10 cellular contexts compared by ENCODE assay signal in genomic region chr4:154559141-154559841, GRCh38. TPM values are rescaled to one million over a fixed set of nuclear protein-coding genes. Genes with fewer than 3 reads are reported as not detected.
DNase-seq lines count a peak whose midpoint lies in the region; ATAC-seq, FAIRE-seq and TF ChIP-seq lines count a peak whose summit lies in the region.
"Had no signal": no experiment of that assay in that cellular context is flagged by ENCODE, and none has a peak within 500 bp of the region (broad histone marks: within the 10 kb centered on the region; RNA-seq: fewer than 3 reads in every experiment).

No MANE protein-coding gene starts in this region.

- H3K4me3 ChIP-seq in AG04450 (ENCODE audit: low read depth, low read length): no peak overlapping the region
- H3K4me3 ChIP-seq in HCT116 (replicated peaks in 1 of 2; ENCODE audit: low read depth in 1 of 2, low read length in 2 of 2): no peak overlapping the region
- no peak overlapping the region for H3K4me3 ChIP-seq in ascending aorta
- H3K4me3 ChIP-seq in HepG2 (replicated peaks in 1 of 3; ENCODE audit: insufficient read depth in 1 of 3, low read depth in 2 of 3, low read length in 3 of 3): peak overlapping the region in 1 of 3 experiments; percentile 32; a peak in 1 of 6 replicates
- H3K4me3 ChIP-seq: SK-N-MC had no signal

- POLR2A ChIA-PET in AG04450 (lab: Yijun Ruan, JAX): interaction anchor here (0.8 kb wide), 1 partner anchor 59 kb away, joined by 3 read pairs; no protein-coding TSS in a partner anchor
- POLR2A ChIA-PET in HCT116 (lab: Charles Lee): interaction anchor here (1.3 to 1.5 kb wide), 2 partner anchors 9 to 59 kb away, joined by 4 read pairs; partner anchors contain the start of gene PLRG1
- POLR2A ChIA-PET in HepG2 (lab: Yijun Ruan, JAX): interaction anchor here (0.8 to 3.6 kb wide), 19 partner anchors 9 to 101 kb away, joined by 3 to 127 read pairs (median 15); partner anchors contain the start of genes FGA, FGG and PLRG1

- no TSS peak for BruUV-seq in HCT116 (replicated peaks; lab: Mats Ljungman, UMichigan)
- BruUV-seq in HepG2 (replicated peaks; lab: Mats Ljungman, UMichigan): TSS peak; percentile 72

- CTCF ChIA-PET in AG04450 (lab: Charles Lee): interaction anchor here (0.5 to 5.8 kb wide), 42 partner anchors 9 to 814 kb away, joined by 3 to 183 read pairs (median 4); partner anchors contain the start of genes FGA, FGG and PLRG1
- CTCF ChIA-PET in HCT116 (lab: Charles Lee): interaction anchor here (0.6 to 5.6 kb wide), 18 partner anchors 9 to 247 kb away, joined by 3 to 119 read pairs (median 4); partner anchors contain the start of genes FGG and PLRG1
- CTCF ChIA-PET in HepG2 (lab: Yijun Ruan, JAX; ENCODE audit: low intra/inter-chr PET ratio, low total read pairs): interaction anchor here (0.8 to 3.2 kb wide), 4 partner anchors 17 to 61 kb away, joined by 3 to 233 read pairs (median 4); no protein-coding TSS in a partner anchor

- peaks cover 9% of the 10 kb centered on the region for H3K9me3 Mint-ChIP-seq in activated T-helper 1 cell treated with anti-CD3 and anti-CD28 coated beads, Interleukin-12 subunit alpha, Interleukin-12 subunit beta, Interleukin-2, Interleukin-4 antibody, amounts not matched to agents 30 ng/mL and 10 ng/mL and 1 ng/mL, durations not matched to agents 14 hours and 24 hours and 36 hours

- no peak overlapping the region for H3K4me3 Mint-ChIP-seq in activated T-helper 1 cell treated with anti-CD3 and anti-CD28 coated beads, Interleukin-12 subunit alpha, Interleukin-12 subunit beta, Interleukin-2, Interleukin-4 antibody, amounts not matched to agents 30 ng/mL and 10 ng/mL and 1 ng/mL, durations not matched to agents 14 hours and 24 hours and 36 hours

- H3K9ac ChIP-seq in HCT116 (ENCODE audit: low read length) (no peak overlapping the region), HepG2 (ENCODE audit: insufficient read depth, low read depth, low read length) (peak overlapping the region; percentile 20; the same call in 1 of the 2 replicates)

- H3K27me3 ChIP-seq in AG04450 (ENCODE audit: control insufficient read depth, insufficient read depth, low read length) (no peaks in the 10 kb centered on the region), HCT116 (ENCODE audit: insufficient read depth, low read length) (no peaks in the 10 kb centered on the region), ascending aorta (no peaks in the 10 kb centered on the region), HepG2 (ENCODE audit: control insufficient read depth in 1 of 2, insufficient read depth in 2 of 2, low read length in 2 of 2) (no peaks in the 10 kb centered on the region; a peak in 1 of 5 replicates)
- H3K27me3 ChIP-seq: neutrophil had no signal

- intact Hi-C loops in HCT116 (cut with micrococcal nuclease) (loop anchor here (1.0 to 10.0 kb wide), 5 partner anchors 59 to 468 kb away; no protein-coding TSS in a partner anchor), ascending aorta (cut with DNase I) (no loop called here), HepG2 (cut with micrococcal nuclease; ENCODE audit: unreplicated experiment) (loop anchor here (1.0 to 10.0 kb wide), 4 partner anchors 59 to 796 kb away; no protein-coding TSS in a partner anchor)
- intact Hi-C loops in activated T-helper 1 cell treated with anti-CD3 and anti-CD28 coated beads, Interleukin-12 subunit alpha, Interleukin-12 subunit beta, Interleukin-2, Interleukin-4 antibody, amounts not matched to agents 30 ng/mL and 10 ng/mL and 1 ng/mL, durations not matched to agents 14 hours and 24 hours and 36 hours (cut with micrococcal nuclease): loop anchor here (1.0 to 10.0 kb wide), 4 partner anchors 59 to 1076 kb away; partner anchors contain the start of gene LRAT

- no peaks in the 10 kb centered on the region for H3K4me1 Mint-ChIP-seq in activated T-helper 1 cell treated with anti-CD3 and anti-CD28 coated beads, Interleukin-12 subunit alpha, Interleukin-12 subunit beta, Interleukin-2, Interleukin-4 antibody, amounts not matched to agents 30 ng/mL and 10 ng/mL and 1 ng/mL, durations not matched to agents 14 hours and 24 hours and 36 hours (ENCODE audit: low read depth)

- DNase-seq in AG04450 (ENCODE audit: low read depth, low spot score) (no peak), GM10266 (ENCODE audit: extremely low spot score) (peak; percentile 56), HCT116 (ENCODE audit: low read depth, low spot score) (peak; percentile 44), Kasumi-1 (lab: John Stamatoyannopoulos, UW) (peak; percentile 34 to 55), ascending aorta (ENCODE audit: low spot score in 2 of 2) (no peak), HepG2 (ENCODE audit: low spot score) (peak; percentile 87), NCI-H345 treated with DMSO at 0.1 percent for 48 hours (lab: John Stamatoyannopoulos, UW; ENCODE audit: unreplicated experiment) (no peak)
- DNase-seq in activated T-helper 1 cell treated with anti-CD3 and anti-CD28 coated beads, Interleukin-12 subunit alpha, Interleukin-12 subunit beta, Interleukin-2, Interleukin-4 antibody, amounts not matched to agents 30 ng/mL and 10 ng/mL and 1 ng/mL, durations not matched to agents 14 hours and 24 hours and 36 hours (ENCODE audit: low spot score): no peak

- RAD21 ChIA-PET in HCT116 (lab: Charles Lee; ENCODE audit: low non-redundant PET in 1 of 2, low total read pairs in 2 of 2, uncharacterized antibody in 2 of 2, unreplicated experiment in 2 of 2): interaction anchor here (0.7 to 1.4 kb wide), 5 partner anchors 52 to 64 kb away, joined by 3 to 16 read pairs (median 3); no protein-coding TSS in a partner anchor

- TF ChIP-seq CTCF in AG04450 (IDR thresholded peaks at IDR 0.05; ENCODE audit: low read depth, low read length) (peak; percentile 64), GM10266 (IDR thresholded peaks at IDR 0.05; ENCODE audit: control insufficient read depth, insufficient read depth, low read depth, missing control alignments) (peak; percentile 61), HCT116 (IDR thresholded peaks at IDR 0.05 in 2 of 3, conservative IDR thresholded peaks at IDR 0.05 in 1 of 3; ENCODE audit: borderline replicate concordance in 1 of 3, insufficient read depth in 1 of 3, low read depth in 2 of 3, low read length in 2 of 3) (peak; percentile 53 to 76 (median 65)), ascending aorta (IDR thresholded peaks at IDR 0.05) (peak in 2 of 3 experiments; percentile 17 to 21), HepG2 (CRISPR knock-in tag; IDR thresholded peaks at IDR 0.05) (peak; percentile 96)

- in situ Hi-C loops in HepG2 (cut with HindIII; ENCODE audit: extremely low pct_ligation_motif_present, low pct_unique_long_range_greater_than_20kb): loop anchor here (5.0 kb wide), 1 partner anchor 58 kb away; no protein-coding TSS in a partner anchor

- H3K36me3 ChIP-seq in HCT116 (ENCODE audit: control insufficient read depth in 1 of 2, insufficient read depth in 2 of 2, low read length in 2 of 2) (no peaks in the 10 kb centered on the region), ascending aorta (no peaks in the 10 kb centered on the region), HepG2 (replicated peaks in 1 of 2; ENCODE audit: control insufficient read depth in 1 of 2, insufficient read depth in 2 of 2, low read length in 2 of 2) (no peaks in the 10 kb centered on the region)
- H3K36me3 ChIP-seq: neutrophil had no signal

- H3K4me1 ChIP-seq in HCT116 (ENCODE audit: control insufficient read depth in 1 of 2, insufficient read depth in 2 of 2, low read length in 2 of 2): no peaks in the 10 kb centered on the region
- no peaks in the 10 kb centered on the region for H3K4me1 ChIP-seq in ascending aorta
- peaks cover 46% of the 10 kb centered on the region for H3K4me1 ChIP-seq in HepG2 (ENCODE audit: insufficient read depth, low read length)

- H3K9me3 ChIP-seq in AG04450 (ENCODE audit: control insufficient read depth, insufficient read depth, low read length) (no peaks in the 10 kb centered on the region), HCT116 (ENCODE audit: control insufficient read depth in 1 of 2, insufficient read depth in 1 of 2, low read depth in 1 of 2, low read length in 2 of 2) (no peaks in the 10 kb centered on the region), ascending aorta (no peaks in the 10 kb centered on the region), HepG2 (ENCODE audit: low read length) (no peaks in the 10 kb centered on the region)
- H3K9me3 ChIP-seq: neutrophil had no signal

- H3K36me3 Mint-ChIP-seq in activated T-helper 1 cell treated with anti-CD3 and anti-CD28 coated beads, Interleukin-12 subunit alpha, Interleukin-12 subunit beta, Interleukin-2, Interleukin-4 antibody, amounts not matched to agents 30 ng/mL and 10 ng/mL and 1 ng/mL, durations not matched to agents 14 hours and 24 hours and 36 hours (ENCODE audit: low read depth): no peaks in the 10 kb centered on the region

- H3K79me2 ChIP-seq in HCT116 (ENCODE audit: insufficient read depth, low read length) (no peaks in the 10 kb centered on the region), HepG2 (ENCODE audit: insufficient read depth, low read length) (peaks cover 8% of the 10 kb centered on the region)

- H2AFZ ChIP-seq in HCT116 (ENCODE audit: low read depth, low read length, poor library complexity, severe bottlenecking) (peak overlapping the region; percentile 3), HepG2 (ENCODE audit: low read length) (no peak overlapping the region)

- H3K27ac ChIP-seq in AG04450 (ENCODE audit: low read depth, low read length): no peak overlapping the region
- no peak overlapping the region for H3K27ac ChIP-seq in HCT116 (ENCODE audit: low read depth, low read length)
- H3K27ac ChIP-seq in ascending aorta: no peak overlapping the region
- H3K27ac ChIP-seq in HepG2 (ENCODE audit: extremely low read length, insufficient read depth, low read length): peak overlapping the region; percentile 71
- H3K27ac ChIP-seq: neutrophil, SK-N-MC had no signal

- peak; percentile 97 for FAIRE-seq in HepG2 (lab: Jason Lieb, UNC)

- ATAC-seq in HCT116 (peak; percentile 95), HepG2 (peak; percentile 75)

- WGBS in HepG2 (ENCODE audit: low lambda C conversion rate): 0% methylated on average over 4 of the region's 4 CpGs

- TF ChIP-seq EP300 in HepG2 (IDR thresholded peaks at IDR 0.05; ENCODE audit: low read depth in 2 of 2, low read length in 2 of 2) (no peak), HepG2 (CRISPR knock-in tag; IDR thresholded peaks at IDR 0.05; ENCODE audit: borderline replicate concordance) (no peak)

- H3K27ac Mint-ChIP-seq in activated T-helper 1 cell treated with anti-CD3 and anti-CD28 coated beads, Interleukin-12 subunit alpha, Interleukin-12 subunit beta, Interleukin-2, Interleukin-4 antibody, amounts not matched to agents 30 ng/mL and 10 ng/mL and 1 ng/mL, durations not matched to agents 14 hours and 24 hours and 36 hours: no peak overlapping the region

- TF ChIP-seq RAD21 in HCT116 (IDR thresholded peaks at IDR 0.05; ENCODE audit: low read depth) (peak; percentile 83), HepG2 (CRISPR knock-in tag; IDR thresholded peaks at IDR 0.05) (peak; percentile 96)

- peaks cover 12% of the 10 kb centered on the region for H3K27me3 Mint-ChIP-seq in activated T-helper 1 cell treated with anti-CD3 and anti-CD28 coated beads, Interleukin-12 subunit alpha, Interleukin-12 subunit beta, Interleukin-2, Interleukin-4 antibody, amounts not matched to agents 30 ng/mL and 10 ng/mL and 1 ng/mL, durations not matched to agents 14 hours and 24 hours and 36 hours (ENCODE audit: insufficient read depth)

- H4K20me1 ChIP-seq in HCT116 (ENCODE audit: insufficient read depth) (no peaks in the 10 kb centered on the region), HepG2 (ENCODE audit: insufficient read depth, low read length) (no peaks in the 10 kb centered on the region)

- no peaks in the 10 kb centered on the region for H3K9me2 ChIP-seq in HCT116 (ENCODE audit: insufficient read depth)

- H3K4me2 ChIP-seq in HCT116 (ENCODE audit: low read length) (no peak overlapping the region), HepG2 (ENCODE audit: low read depth, low read length) (peak overlapping the region; percentile 71)

- no peak for TF ChIP-seq POLR2A in HCT116 (IDR thresholded peaks at IDR 0.05; ENCODE audit: borderline replicate concordance, extremely low read depth, insufficient read depth, insufficient read length)
- TF ChIP-seq POLR2A in HepG2 (IDR thresholded peaks at IDR 0.05; ENCODE audit: insufficient read depth in 1 of 2, low read depth in 2 of 2, low read length in 2 of 2): no peak

RNA-seq across cellular contexts. Expression of gene FGB, which starts 3.5 kb away (rescaled TPM):
- polyA plus RNA-seq in AG04450 (2011; rRNA removed): 0.17 TPM in 1 of 2 replicates, not detected in the other
- 0.55 TPM in 1 of 2 replicates, not detected in the other for polyA minus RNA-seq in AG04450 (2011; rRNA and poly(A)+ RNA removed)
- total RNA-seq in HCT116 (2021; ENCODE audit: unreplicated experiment): 2.0 TPM
- not detected in 2 replicates for polyA plus RNA-seq in HCT116 (2012)
- 37.0 TPM for total RNA-seq in ascending aorta
- 408 and 784 TPM in 2 replicates for total RNA-seq in HepG2 (2016; rRNA removed; fragmentation: Illumina TruSeq; extraction: Trizol)
- 56.7 and 69.7 TPM in 2 replicates for total RNA-seq in HepG2 (2016; cell fraction: cytosol; rRNA removed; fragmentation: Illumina TruSeq; extraction: Trizol; ENCODE audit: low read depth)
- 374 and 784 TPM in 2 replicates for total RNA-seq in HepG2 (2016; cell fraction: insoluble cytoplasmic fraction; rRNA removed; fragmentation: Illumina TruSeq; extraction: Trizol)
- 96.6 and 132 TPM in 2 replicates for total RNA-seq in HepG2 (2016; cell fraction: membrane; rRNA removed; fragmentation: Illumina TruSeq; extraction: Trizol)
- total RNA-seq in HepG2 (2016; cell fraction: nucleus; rRNA removed; fragmentation: Illumina TruSeq; extraction: Trizol): 538 and 629 TPM in 2 replicates
- 226 and 273 TPM in 2 replicates for polyA plus RNA-seq in HepG2 (2011; rRNA removed)
- 107 and 238 TPM in 2 replicates for polyA plus RNA-seq in HepG2 (2011; cell fraction: cytosol; rRNA removed)
- polyA plus RNA-seq in HepG2 (2011; cell fraction: nucleus; rRNA removed): 60.1 and 85.7 TPM in 2 replicates
- 449 and 489 TPM in 2 replicates for polyA plus RNA-seq in HepG2 (2012)
- 53.8 and 63.1 TPM in 2 replicates for polyA plus RNA-seq in HepG2 (2016; cell fraction: cytosol; fragmentation: Illumina TruSeq; extraction: Trizol; ENCODE audit: low read depth)
- 379 and 391 TPM in 2 replicates for polyA plus RNA-seq in HepG2 (2016; cell fraction: insoluble cytoplasmic fraction; fragmentation: Illumina TruSeq; extraction: Trizol; ENCODE audit: low read depth)
- polyA plus RNA-seq in HepG2 (2016; cell fraction: membrane; fragmentation: Illumina TruSeq; extraction: Trizol; ENCODE audit: low read depth): 70.9 and 94.9 TPM in 2 replicates
- 850 and 880 TPM in 2 replicates for polyA plus RNA-seq in HepG2 (2016; cell fraction: nucleus; fragmentation: Illumina TruSeq; extraction: Trizol; ENCODE audit: insufficient read depth, low read depth)
- 57.2 TPM in 1 of 2 replicates, not detected in the other for polyA minus RNA-seq in HepG2 (2011; rRNA and poly(A)+ RNA removed; ENCODE audit: low replicate concordance)
- polyA minus RNA-seq in HepG2 (2011; cell fraction: cytosol; rRNA and poly(A)+ RNA removed): 69.4 and 146 TPM in 2 replicates
- 65.9 and 110 TPM in 2 replicates for polyA minus RNA-seq in HepG2 (2011; cell fraction: nucleus; rRNA and poly(A)+ RNA removed)
- not detected in 2 replicates for total RNA-seq in activated T-helper 1 cell treated with anti-CD3 and anti-CD28 coated beads, Interleukin-12 subunit alpha, Interleukin-12 subunit beta, Interleukin-2, Interleukin-4 antibody, amounts not matched to agents 30 ng/mL and 10 ng/mL and 1 ng/mL, durations not matched to agents 14 hours and 24 hours and 36 hours

RNA-seq across cellular contexts. Expression of gene PLRG1, which starts 9.1 kb away (rescaled TPM):
- 105 and 141 TPM in 2 replicates for polyA plus RNA-seq in AG04450 (2011; rRNA removed)
- 122 and 145 TPM in 2 replicates for polyA minus RNA-seq in AG04450 (2011; rRNA and poly(A)+ RNA removed)
- 141 TPM for total RNA-seq in HCT116 (2021; ENCODE audit: unreplicated experiment)
- polyA plus RNA-seq in HCT116 (2012): 81.9 and 111 TPM in 2 replicates
- total RNA-seq in ascending aorta: 34.7 TPM
- 110 and 177 TPM in 2 replicates for total RNA-seq in HepG2 (2016; rRNA removed; fragmentation: Illumina TruSeq; extraction: Trizol)
- total RNA-seq in HepG2 (2016; cell fraction: cytosol; rRNA removed; fragmentation: Illumina TruSeq; extraction: Trizol; ENCODE audit: low read depth): 15.5 and 18.0 TPM in 2 replicates
- total RNA-seq in HepG2 (2016; cell fraction: insoluble cytoplasmic fraction; rRNA removed; fragmentation: Illumina TruSeq; extraction: Trizol): 117 and 184 TPM in 2 replicates
- total RNA-seq in HepG2 (2016; cell fraction: membrane; rRNA removed; fragmentation: Illumina TruSeq; extraction: Trizol): 30.7 and 37.3 TPM in 2 replicates
- total RNA-seq in HepG2 (2016; cell fraction: nucleus; rRNA removed; fragmentation: Illumina TruSeq; extraction: Trizol): 71.1 and 72.1 TPM in 2 replicates
- 63.2 and 77.3 TPM in 2 replicates for polyA plus RNA-seq in HepG2 (2011; rRNA removed)
- 41.6 and 48.8 TPM in 2 replicates for polyA plus RNA-seq in HepG2 (2011; cell fraction: cytosol; rRNA removed)
- 44.8 and 48.6 TPM in 2 replicates for polyA plus RNA-seq in HepG2 (2011; cell fraction: nucleus; rRNA removed)
- polyA plus RNA-seq in HepG2 (2012): 49.6 and 59.5 TPM in 2 replicates
- polyA plus RNA-seq in HepG2 (2016; cell fraction: cytosol; fragmentation: Illumina TruSeq; extraction: Trizol; ENCODE audit: low read depth): 13.7 and 18.4 TPM in 2 replicates
- polyA plus RNA-seq in HepG2 (2016; cell fraction: insoluble cytoplasmic fraction; fragmentation: Illumina TruSeq; extraction: Trizol; ENCODE audit: low read depth): 142 and 150 TPM in 2 replicates
- polyA plus RNA-seq in HepG2 (2016; cell fraction: membrane; fragmentation: Illumina TruSeq; extraction: Trizol; ENCODE audit: low read depth): 18.9 and 20.9 TPM in 2 replicates
- 82.5 and 87.2 TPM in 2 replicates for polyA plus RNA-seq in HepG2 (2016; cell fraction: nucleus; fragmentation: Illumina TruSeq; extraction: Trizol; ENCODE audit: insufficient read depth, low read depth)
- 54.9 and 71.4 TPM in 2 replicates for polyA minus RNA-seq in HepG2 (2011; rRNA and poly(A)+ RNA removed; ENCODE audit: low replicate concordance)
- polyA minus RNA-seq in HepG2 (2011; cell fraction: cytosol; rRNA and poly(A)+ RNA removed): 33.8 and 40.5 TPM in 2 replicates
- polyA minus RNA-seq in HepG2 (2011; cell fraction: nucleus; rRNA and poly(A)+ RNA removed): 50.3 and 76.6 TPM in 2 replicates
- 96.4 and 100 TPM in 2 replicates for total RNA-seq in activated T-helper 1 cell treated with anti-CD3 and anti-CD28 coated beads, Interleukin-12 subunit alpha, Interleukin-12 subunit beta, Interleukin-2, Interleukin-4 antibody, amounts not matched to agents 30 ng/mL and 10 ng/mL and 1 ng/mL, durations not matched to agents 14 hours and 24 hours and 36 hours

RNA-seq across cellular contexts. Expression of gene FGA, which starts 31.3 kb away (rescaled TPM):
- polyA plus RNA-seq in AG04450 (2011; rRNA removed) (0.09 TPM in 1 of 2 replicates, not detected in the other), HepG2 (2011; rRNA removed) (640 and 755 TPM in 2 replicates)
- polyA minus RNA-seq in AG04450 (2011; rRNA and poly(A)+ RNA removed): not detected in 2 replicates
- total RNA-seq in HCT116 (2021; ENCODE audit: unreplicated experiment) (3.9 TPM), ascending aorta (47.6 TPM), HepG2 (2016; rRNA removed; fragmentation: Illumina TruSeq; extraction: Trizol) (743 and 1,523 TPM in 2 replicates)
- polyA plus RNA-seq in HCT116 (2012): not detected in 2 replicates
- 63.8 and 68.9 TPM in 2 replicates for total RNA-seq in HepG2 (2016; cell fraction: cytosol; rRNA removed; fragmentation: Illumina TruSeq; extraction: Trizol; ENCODE audit: low read depth)
- 698 and 1,531 TPM in 2 replicates for total RNA-seq in HepG2 (2016; cell fraction: insoluble cytoplasmic fraction; rRNA removed; fragmentation: Illumina TruSeq; extraction: Trizol)
- 131 and 151 TPM in 2 replicates for total RNA-seq in HepG2 (2016; cell fraction: membrane; rRNA removed; fragmentation: Illumina TruSeq; extraction: Trizol)
- total RNA-seq in HepG2 (2016; cell fraction: nucleus; rRNA removed; fragmentation: Illumina TruSeq; extraction: Trizol): 1,165 and 1,343 TPM in 2 replicates
- polyA plus RNA-seq in HepG2 (2011; cell fraction: cytosol; rRNA removed): 361 and 711 TPM in 2 replicates
- 219 and 306 TPM in 2 replicates for polyA plus RNA-seq in HepG2 (2011; cell fraction: nucleus; rRNA removed)
- polyA plus RNA-seq in HepG2 (2012): 1,090 and 1,341 TPM in 2 replicates
- 52.4 and 61.1 TPM in 2 replicates for polyA plus RNA-seq in HepG2 (2016; cell fraction: cytosol; fragmentation: Illumina TruSeq; extraction: Trizol; ENCODE audit: low read depth)
- polyA plus RNA-seq in HepG2 (2016; cell fraction: insoluble cytoplasmic fraction; fragmentation: Illumina TruSeq; extraction: Trizol; ENCODE audit: low read depth): 573 and 576 TPM in 2 replicates
- 76.3 and 93.7 TPM in 2 replicates for polyA plus RNA-seq in HepG2 (2016; cell fraction: membrane; fragmentation: Illumina TruSeq; extraction: Trizol; ENCODE audit: low read depth)
- polyA plus RNA-seq in HepG2 (2016; cell fraction: nucleus; fragmentation: Illumina TruSeq; extraction: Trizol; ENCODE audit: insufficient read depth, low read depth): 1,268 and 1,352 TPM in 2 replicates
- polyA minus RNA-seq in HepG2 (2011; rRNA and poly(A)+ RNA removed; ENCODE audit: low replicate concordance): 0.40 and 296 TPM in 2 replicates
- polyA minus RNA-seq in HepG2 (2011; cell fraction: cytosol; rRNA and poly(A)+ RNA removed): 327 and 562 TPM in 2 replicates
- polyA minus RNA-seq in HepG2 (2011; cell fraction: nucleus; rRNA and poly(A)+ RNA removed): 245 and 404 TPM in 2 replicates
- not detected in 2 replicates for total RNA-seq in activated T-helper 1 cell treated with anti-CD3 and anti-CD28 coated beads, Interleukin-12 subunit alpha, Interleukin-12 subunit beta, Interleukin-2, Interleukin-4 antibody, amounts not matched to agents 30 ng/mL and 10 ng/mL and 1 ng/mL, durations not matched to agents 14 hours and 24 hours and 36 hours

RNA-seq across cellular contexts. Expression of gene FGG, which starts 53.2 kb away (rescaled TPM):
- polyA plus RNA-seq in AG04450 (2011; rRNA removed) (0.07 TPM in 1 of 2 replicates, not detected in the other), HepG2 (2011; rRNA removed) (1,030 and 1,037 TPM in 2 replicates)
- not detected in 2 replicates for polyA minus RNA-seq in AG04450 (2011; rRNA and poly(A)+ RNA removed)
- total RNA-seq in HCT116 (2021; ENCODE audit: unreplicated experiment) (2.7 TPM), ascending aorta (40.3 TPM), HepG2 (2016; rRNA removed; fragmentation: Illumina TruSeq; extraction: Trizol) (1,495 and 2,423 TPM in 2 replicates)
- polyA plus RNA-seq in HCT116 (2012): 0.06 and 0.33 TPM in 2 replicates
- total RNA-seq in HepG2 (2016; cell fraction: cytosol; rRNA removed; fragmentation: Illumina TruSeq; extraction: Trizol; ENCODE audit: low read depth): 401 and 461 TPM in 2 replicates
- 1,449 and 2,438 TPM in 2 replicates for total RNA-seq in HepG2 (2016; cell fraction: insoluble cytoplasmic fraction; rRNA removed; fragmentation: Illumina TruSeq; extraction: Trizol)
- 624 and 702 TPM in 2 replicates for total RNA-seq in HepG2 (2016; cell fraction: membrane; rRNA removed; fragmentation: Illumina TruSeq; extraction: Trizol)
- total RNA-seq in HepG2 (2016; cell fraction: nucleus; rRNA removed; fragmentation: Illumina TruSeq; extraction: Trizol): 2,130 and 2,392 TPM in 2 replicates
- polyA plus RNA-seq in HepG2 (2011; cell fraction: cytosol; rRNA removed): 571 and 1,106 TPM in 2 replicates
- polyA plus RNA-seq in HepG2 (2011; cell fraction: nucleus; rRNA removed): 235 and 339 TPM in 2 replicates
- 1,249 and 1,529 TPM in 2 replicates for polyA plus RNA-seq in HepG2 (2012)
- 421 and 430 TPM in 2 replicates for polyA plus RNA-seq in HepG2 (2016; cell fraction: cytosol; fragmentation: Illumina TruSeq; extraction: Trizol; ENCODE audit: low read depth)
- 1,324 and 1,381 TPM in 2 replicates for polyA plus RNA-seq in HepG2 (2016; cell fraction: insoluble cytoplasmic fraction; fragmentation: Illumina TruSeq; extraction: Trizol; ENCODE audit: low read depth)
- 463 and 496 TPM in 2 replicates for polyA plus RNA-seq in HepG2 (2016; cell fraction: membrane; fragmentation: Illumina TruSeq; extraction: Trizol; ENCODE audit: low read depth)
- polyA plus RNA-seq in HepG2 (2016; cell fraction: nucleus; fragmentation: Illumina TruSeq; extraction: Trizol; ENCODE audit: insufficient read depth, low read depth): 2,640 and 2,884 TPM in 2 replicates
- polyA minus RNA-seq in HepG2 (2011; rRNA and poly(A)+ RNA removed; ENCODE audit: low replicate concordance): 0.72 and 295 TPM in 2 replicates
- polyA minus RNA-seq in HepG2 (2011; cell fraction: cytosol; rRNA and poly(A)+ RNA removed): 285 and 453 TPM in 2 replicates
- polyA minus RNA-seq in HepG2 (2011; cell fraction: nucleus; rRNA and poly(A)+ RNA removed): 263 and 473 TPM in 2 replicates
- not detected in 2 replicates for total RNA-seq in activated T-helper 1 cell treated with anti-CD3 and anti-CD28 coated beads, Interleukin-12 subunit alpha, Interleukin-12 subunit beta, Interleukin-2, Interleukin-4 antibody, amounts not matched to agents 30 ng/mL and 10 ng/mL and 1 ng/mL, durations not matched to agents 14 hours and 24 hours and 36 hours

Comparison
In these comparisons a context has a peak if more than half of its experiments do, and no peak if none do; other contexts are left out.
1. DNase-seq: peak in GM10266 (single experiment), HCT116 (single experiment), Kasumi-1 (2 of 2) and HepG2 (single experiment); none in AG04450 (single experiment), ascending aorta (0 of 2), NCI-H345 treated with DMSO at 0.1 percent for 48 hours (single experiment) and activated T-helper 1 cell treated with anti-CD3 and anti-CD28 coated beads, Interleukin-12 subunit alpha, Interleukin-12 subunit beta, Interleukin-2, Interleukin-4 antibody, amounts not matched to agents 30 ng/mL and 10 ng/mL and 1 ng/mL, durations not matched to agents 14 hours and 24 hours and 36 hours (single experiment).
2. CTCF ChIP-seq: peak in every context shown above with its lines; median percentile 96 in HepG2; 65 in HCT116; 64 in AG04450; 61 in GM10266; 19 in ascending aorta.